In the genomic region with DNA sequence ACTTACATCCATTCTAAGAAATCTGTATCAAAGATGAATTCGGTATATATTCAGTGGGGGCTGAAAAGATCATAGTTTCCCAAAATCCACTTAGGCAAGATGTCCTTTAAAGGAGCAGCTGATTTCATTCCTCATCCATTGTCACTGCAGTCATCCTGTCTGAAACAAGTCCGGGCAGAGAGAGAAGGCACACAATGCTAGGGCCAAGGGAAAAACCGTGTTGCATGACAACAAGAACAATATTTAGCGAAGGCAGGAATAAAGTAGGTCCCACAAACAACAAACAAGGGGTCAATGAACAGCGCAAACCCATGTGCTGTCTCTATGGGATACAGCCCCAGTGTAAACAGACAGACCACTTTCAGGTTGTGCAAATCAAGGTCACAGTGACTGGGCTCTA, we compare ENCODE assay signal across 22 cellular contexts. TPM values are rescaled to one million over a fixed set of nuclear protein-coding genes. Genes with fewer than 3 reads are reported as not detected.
DNase-seq lines count a peak whose midpoint lies in the region; ATAC-seq, FAIRE-seq and TF ChIP-seq lines count a peak whose summit lies in the region.
"Had no signal": no experiment of that assay in that cellular context is flagged by ENCODE, and none has a peak within 500 bp of the region (broad histone marks: within the 10 kb centered on the region; RNA-seq: fewer than 3 reads in every experiment).

No MANE protein-coding gene starts in this region.

- H3K27me3 ChIP-seq in bronchial epithelial cell (ENCODE audit: control insufficient read depth, insufficient read depth, low read length), result no peaks in the 10 kb centered on the region
- H3K27me3 ChIP-seq: SJCRH30 had no signal

- no peak overlapping the region for H3K4me3 Mint-ChIP-seq in natural killer cell treated with Interleukin-12 subunit alpha and Interleukin-12 subunit beta and Interleukin-15 and Interleukin-18, amount 100 ng/mL, for 72 hours
- no peak overlapping the region for H3K4me3 Mint-ChIP-seq in stimulated activated memory B cell treated with anti-CD40 and anti-IgM and Interleukin-4, amounts not matched to agents 10 μg/mL and 1 μg/mL and 100 μg/mL, for 72 hours
- H3K4me3 Mint-ChIP-seq: CD8-positive, alpha-beta memory T cell; T-cell had no signal

- no peak for TF ChIP-seq CTCF in bronchial epithelial cell (IDR thresholded peaks at IDR 0.05; ENCODE audit: insufficient read depth, low read length, severe bottlenecking)

- H3K27ac Mint-ChIP-seq in natural killer cell treated with Interleukin-12 subunit alpha and Interleukin-12 subunit beta and Interleukin-15 and Interleukin-18, amount 100 ng/mL, for 72 hours, result no peak overlapping the region
- H3K27ac Mint-ChIP-seq in stimulated activated memory B cell treated with anti-CD40 and anti-IgM and Interleukin-4, amounts not matched to agents 10 μg/mL and 1 μg/mL and 100 μg/mL, for 72 hours, result no peak overlapping the region
- H3K27ac Mint-ChIP-seq: CD8-positive, alpha-beta memory T cell; T-cell had no signal

- FAIRE-seq in bronchial epithelial cell (lab: Jason Lieb, UNC), result peak; percentile 93
- FAIRE-seq: A204.1, GM12878, H1, RCC 7860 had no signal

- H3K36me3 ChIP-seq in bronchial epithelial cell (ENCODE audit: control insufficient read depth, insufficient read depth, low read length), result no peaks in the 10 kb centered on the region
- H3K36me3 ChIP-seq: SJCRH30 had no signal

- peaks cover 24 to 36% of the 10 kb centered on the region in 2 donors for H3K27me3 Mint-ChIP-seq in natural killer cell treated with Interleukin-12 subunit alpha and Interleukin-12 subunit beta and Interleukin-15 and Interleukin-18, amount 100 ng/mL, for 72 hours
- H3K27me3 Mint-ChIP-seq in stimulated activated memory B cell treated with anti-CD40 and anti-IgM and Interleukin-4, amounts not matched to agents 10 μg/mL and 1 μg/mL and 100 μg/mL, for 72 hours, result peaks cover 21% of the 10 kb centered on the region

- H3K9me3 Mint-ChIP-seq in natural killer cell treated with Interleukin-12 subunit alpha and Interleukin-12 subunit beta and Interleukin-15 and Interleukin-18, amount 100 ng/mL, for 72 hours, result no peaks in the 10 kb centered on the region
- H3K9me3 Mint-ChIP-seq in stimulated activated memory B cell treated with anti-CD40 and anti-IgM and Interleukin-4, amounts not matched to agents 10 μg/mL and 1 μg/mL and 100 μg/mL, for 72 hours, result no peaks in the 10 kb centered on the region
- H3K9me3 Mint-ChIP-seq: CD8-positive, alpha-beta memory T cell; T-cell had no signal

- no peaks in the 10 kb centered on the region for H3K36me3 Mint-ChIP-seq in natural killer cell treated with Interleukin-12 subunit alpha and Interleukin-12 subunit beta and Interleukin-15 and Interleukin-18, amount 100 ng/mL, for 72 hours
- H3K36me3 Mint-ChIP-seq in stimulated activated memory B cell treated with anti-CD40 and anti-IgM and Interleukin-4, amounts not matched to agents 10 μg/mL and 1 μg/mL and 100 μg/mL, for 72 hours, result no peaks in the 10 kb centered on the region
- H3K36me3 Mint-ChIP-seq: CD8-positive, alpha-beta memory T cell; T-cell had no signal

- no peak overlapping the region for H3K4me3 ChIP-seq in bronchial epithelial cell (ENCODE audit: low read depth, low read length)
- H3K4me3 ChIP-seq: GM12878, SJCRH30 had no signal

- no peak for ATAC-seq in natural killer cell treated with Interleukin-12 subunit alpha and Interleukin-12 subunit beta and Interleukin-15 and Interleukin-18, amount 100 ng/mL, for 72 hours
- no peak for ATAC-seq in stimulated activated memory B cell treated with anti-CD40 and anti-IgM and Interleukin-4, amounts not matched to agents 10 μg/mL and 1 μg/mL and 100 μg/mL, for 72 hours
- ATAC-seq: GM12878, T-cell had no signal

- H3K4me1 Mint-ChIP-seq in natural killer cell treated with Interleukin-12 subunit alpha and Interleukin-12 subunit beta and Interleukin-15 and Interleukin-18, amount 100 ng/mL, for 72 hours (ENCODE audit: low read depth in 2 of 2), result no peaks in the 10 kb centered on the region
- no peaks in the 10 kb centered on the region for H3K4me1 Mint-ChIP-seq in stimulated activated memory B cell treated with anti-CD40 and anti-IgM and Interleukin-4, amounts not matched to agents 10 μg/mL and 1 μg/mL and 100 μg/mL, for 72 hours
- H3K4me1 Mint-ChIP-seq: CD8-positive, alpha-beta memory T cell; T-cell had no signal

- DNase-seq in NCI-H748 (lab: John Stamatoyannopoulos, UW; ENCODE audit: unreplicated experiment), result peak; percentile 64
- DNase-seq in NCI-H748 treated with DMSO at 0.1 percent for 48 hours (lab: John Stamatoyannopoulos, UW), result no peak
- peak; percentile 90 for DNase-seq in bronchial epithelial cell (ENCODE audit: low read depth)
- peak; percentile 43 for DNase-seq in medulla oblongata (ENCODE audit: extremely low spot score)
- no peak for DNase-seq in natural killer cell treated with Interleukin-12 subunit alpha and Interleukin-12 subunit beta and Interleukin-15 and Interleukin-18, amount 100 ng/mL, for 72 hours (ENCODE audit: low spot score)
- no peak for DNase-seq in stimulated activated CD8-positive, alpha-beta memory T cell treated with anti-CD3 and anti-CD28 coated beads, Interleukin-4, amount 100 ng/mL, for 48 hours
- DNase-seq: CD8-positive, alpha-beta memory T cell; DMS79 treated with DMSO at 0.1 percent for 48 hours; KG1; MV-4-11; NCI-H1694; NCI-H2081 treated with DMSO at 0.1 percent for 48 hours; NCI-H510A treated with DMSO at 0.1 percent for 48 hours; OCI-M1; SJCRH30; T-cell had no signal

RNA-seq across cellular contexts. Expression of gene PAMR1, which starts 9.1 kb away (rescaled TPM):
- total RNA-seq in bronchial epithelial cell, result 3.1 and 5.3 TPM in 2 replicates
- total RNA-seq in natural killer cell treated with Interleukin-12 subunit alpha and Interleukin-12 subunit beta and Interleukin-15 and Interleukin-18, amount 100 ng/mL, for 72 hours, result not detected
- total RNA-seq: CD8-positive, alpha-beta memory T cell; GM12878; HT1080 had no signal

Comparison
In these comparisons a context has a peak if more than half of its experiments do, and no peak if none do; other contexts are left out.
1. DNase-seq: peak in NCI-H748 (single experiment), bronchial epithelial cell (single experiment) and medulla oblongata (single experiment); none in NCI-H748 treated with DMSO at 0.1 percent for 48 hours (single experiment), natural killer cell treated with Interleukin-12 subunit alpha and Interleukin-12 subunit beta and Interleukin-15 and Interleukin-18, amount 100 ng/mL, for 72 hours (single experiment) and stimulated activated CD8-positive, alpha-beta memory T cell treated with anti-CD3 and anti-CD28 coated beads, Interleukin-4, amount 100 ng/mL, for 48 hours (single experiment).